Comparison of ENCODE assay signal across 8 cellular contexts in genomic region chrX:38327775-38328081, GRCh38. TPM values are rescaled to one million over a fixed set of nuclear protein-coding genes. Genes with fewer than 3 reads are reported as not detected.
DNase-seq lines count a peak whose midpoint lies in the region; ATAC-seq, FAIRE-seq and TF ChIP-seq lines count a peak whose summit lies in the region.

No MANE protein-coding gene starts in this region.

- H3K9me1 ChIP-seq in keratinocyte (ENCODE audit: control insufficient read depth, extremely low read depth, insufficient read depth, low read length), result no peaks in the 10 kb centered on the region

- H3K79me2 ChIP-seq in keratinocyte (ENCODE audit: control insufficient read depth, insufficient read depth, low read length), result no peaks in the 10 kb centered on the region

- H3K9me3 ChIP-seq in left ventricle myocardium inferior (replicated peaks) (no peaks in the 10 kb centered on the region), right cardiac atrium (ENCODE audit: control insufficient read depth, low read length) (no peaks in the 10 kb centered on the region), keratinocyte (ENCODE audit: control insufficient read depth, low read depth, low read length) (no peaks in the 10 kb centered on the region), vagina (no peaks in the 10 kb centered on the region)

- ATAC-seq in right cardiac atrium (no peak), HG02885 (IDR thresholded peaks at IDR 0.05; ENCODE audit: poor library complexity, unreplicated experiment) (no peak), HG03175 (IDR thresholded peaks at IDR 0.05; ENCODE audit: unreplicated experiment) (no peak)

- peak overlapping the region; percentile 27 for H3K4me2 ChIP-seq in keratinocyte (ENCODE audit: control insufficient read depth, extremely low read depth, insufficient read depth, low read depth, low read length)

- no peak overlapping the region for H3K9ac ChIP-seq in keratinocyte (ENCODE audit: control insufficient read depth, extremely low read depth, insufficient read depth, low read length)

- H3K36me3 ChIP-seq in left ventricle myocardium inferior (no peaks in the 10 kb centered on the region), keratinocyte (ENCODE audit: control insufficient read depth in 2 of 2, extremely low read depth in 1 of 2, insufficient read depth in 2 of 2, low read length in 2 of 2) (no peaks in the 10 kb centered on the region), vagina (no peaks in the 10 kb centered on the region)

- no peaks in the 10 kb centered on the region for H3K27me3 ChIP-seq in left ventricle myocardium inferior (ENCODE audit: low read depth)
- H3K27me3 ChIP-seq in right cardiac atrium (ENCODE audit: control insufficient read depth, insufficient read depth), result no peaks in the 10 kb centered on the region
- H3K27me3 ChIP-seq in keratinocyte (ENCODE audit: control insufficient read depth, extremely low read depth, insufficient read depth, low read length), result no peaks in the 10 kb centered on the region
- H3K27me3 ChIP-seq in vagina, result no peaks in the 10 kb centered on the region

- no peak for TF ChIP-seq POLR2A in vagina (IDR thresholded peaks at IDR 0.05)

- FAIRE-seq in keratinocyte (lab: Jason Lieb, UNC), result no peak

- intact Hi-C loops in left ventricle myocardium inferior (cut with micrococcal nuclease) (no loop called here), right cardiac atrium (cut with DNase I) (loop anchor here in 1 of 4 donors (5.0 kb wide), 1 partner anchor 400 kb away; no protein-coding TSS in a partner anchor), vagina (cut with DNase I) (no loop called here)

- peak overlapping the region; percentile 77 for H2AFZ ChIP-seq in keratinocyte (ENCODE audit: control insufficient read depth, low read length)

- no peaks in the 10 kb centered on the region for H4K20me1 ChIP-seq in keratinocyte (ENCODE audit: control insufficient read depth, extremely low read depth, insufficient read depth, low read length)

- 14% methylated on average over 4 of the region's 4 CpGs for WGBS in right cardiac atrium

- peak; percentile 1 for TF ChIP-seq CTCF in left ventricle myocardium inferior (IDR thresholded peaks at IDR 0.05; ENCODE audit: borderline replicate concordance)
- peak; percentile 50 for TF ChIP-seq CTCF in VCaP (conservative IDR thresholded peaks at IDR 0.05)
- TF ChIP-seq CTCF in keratinocyte (optimal IDR thresholded peaks at IDR 0.05 in 1 of 3, IDR thresholded peaks at IDR 0.05 in 1 of 3, conservative IDR thresholded peaks at IDR 0.05 in 1 of 3; ENCODE audit: extremely low read depth in 1 of 3, insufficient read depth in 2 of 3, low read length in 3 of 3), result peak in 1 of 3 experiments; percentile 8
- no peak for TF ChIP-seq CTCF in vagina (IDR thresholded peaks at IDR 0.05)

- peak overlapping the region; percentile 92 for H3K27ac ChIP-seq in left ventricle myocardium inferior (replicated peaks)
- H3K27ac ChIP-seq in right cardiac atrium (ENCODE audit: low read length), result no peak overlapping the region
- H3K27ac ChIP-seq in VCaP, result peak overlapping the region; percentile 71; the same call in 1 of the 2 replicates
- no peak overlapping the region for H3K27ac ChIP-seq in keratinocyte (ENCODE audit: control insufficient read depth, insufficient read depth, low read length)
- H3K27ac ChIP-seq in vagina, result peak overlapping the region; percentile 62

- dilution Hi-C loops in keratinocyte (cut with MboI; ENCODE audit: extremely low pct_ligation_motif_present, low sequenced_read_pairs), result no loop called here

- no peak for DNase-seq in left ventricle myocardium inferior
- no peak for DNase-seq in right cardiac atrium
- no peak for DNase-seq in keratinocyte (ENCODE audit: low read depth, low spot score)
- DNase-seq in vagina (ENCODE audit: extremely low spot score in 2 of 2), result no peak
- no peak for DNase-seq in NCI-H2227 treated with DMSO at 0.1 percent for 48 hours (lab: John Stamatoyannopoulos, UW)

- H3K4me1 ChIP-seq in left ventricle myocardium inferior, result peaks cover 5% of the 10 kb centered on the region
- H3K4me1 ChIP-seq in right cardiac atrium (ENCODE audit: control insufficient read depth, insufficient read depth, low read length), result peaks cover 1% of the 10 kb centered on the region
- H3K4me1 ChIP-seq in keratinocyte (ENCODE audit: control insufficient read depth, extremely low read depth, insufficient read depth, low read length), result no peaks in the 10 kb centered on the region
- no peaks in the 10 kb centered on the region for H3K4me1 ChIP-seq in vagina

- H3K4me3 ChIP-seq in left ventricle myocardium inferior (peak overlapping the region; percentile 80), right cardiac atrium (ENCODE audit: low read length) (no peak overlapping the region), keratinocyte (ENCODE audit: control insufficient read depth in 2 of 3, extremely low read depth in 1 of 3, insufficient read depth in 2 of 3, low read depth in 1 of 3, low read length in 3 of 3) (peak overlapping the region in 1 of 3 experiments; percentile 7), vagina (peak overlapping the region; percentile 50 to 54)

RNA-seq across cellular contexts. Expression of gene RPGR, which starts 0.4 kb away (rescaled TPM):
- 4.5 TPM for total RNA-seq in left ventricle myocardium inferior
- total RNA-seq in right cardiac atrium, result 1 to 10 TPM; 4.2 to 9.5 (median 7.9) TPM
- 10.9 TPM for polyA plus RNA-seq in right cardiac atrium
- 1.1 to 2.4 TPM (median 1.6 TPM) in 3 replicates for polyA plus RNA-seq in keratinocyte
- polyA plus RNA-seq in keratinocyte (2011; ENCODE audit: low read depth), result 5.1 TPM
- 0.78 and 0.88 TPM in 2 replicates for polyA plus RNA-seq in keratinocyte (2011; cell fraction: cytosol; rRNA removed)
- 4.8 and 5.6 TPM in 2 replicates for polyA plus RNA-seq in keratinocyte (2011; cell fraction: nucleus; rRNA removed)
- polyA plus RNA-seq in keratinocyte (2012; ENCODE audit: low replicate concordance), result 2.5 TPM in 2 replicates
- polyA minus RNA-seq in keratinocyte, result 1.5 to 4.9 TPM (median 1.9 TPM) in 3 replicates
- not detected for polyA minus RNA-seq in keratinocyte (2011; cell fraction: cytosol; rRNA and poly(A)+ RNA removed)
- 1.6 and 6.4 TPM in 2 replicates for polyA minus RNA-seq in keratinocyte (2011; cell fraction: nucleus; rRNA and poly(A)+ RNA removed)
- total RNA-seq in vagina, result 15.0 TPM

RNA-seq across cellular contexts. Expression of gene OTC, which starts 24.7 kb away (rescaled TPM):
- 0.58 TPM for total RNA-seq in left ventricle myocardium inferior
- 1 to 10 TPM in 2 of 4 donors, under 1 TPM in 2; 0.36 to 1.1 (median 0.84) TPM for total RNA-seq in right cardiac atrium
- 0.18 TPM for polyA plus RNA-seq in right cardiac atrium
- polyA plus RNA-seq in keratinocyte, result not detected in 3 replicates
- not detected for polyA plus RNA-seq in keratinocyte (2011; ENCODE audit: low read depth)
- polyA plus RNA-seq in keratinocyte (2011; cell fraction: cytosol; rRNA removed), result not detected in 2 replicates
- not detected in 2 replicates for polyA plus RNA-seq in keratinocyte (2011; cell fraction: nucleus; rRNA removed)
- not detected in 2 replicates for polyA plus RNA-seq in keratinocyte (2012; ENCODE audit: low replicate concordance)
- not detected in 3 replicates for polyA minus RNA-seq in keratinocyte
- polyA minus RNA-seq in keratinocyte (2011; cell fraction: cytosol; rRNA and poly(A)+ RNA removed), result not detected
- polyA minus RNA-seq in keratinocyte (2011; cell fraction: nucleus; rRNA and poly(A)+ RNA removed), result not detected in 2 replicates
- total RNA-seq in vagina, result 2.7 TPM

Comparison
In these comparisons a context has a peak if more than half of its experiments do, and no peak if none do; other contexts are left out.
1. H3K27ac ChIP-seq: peak in left ventricle myocardium inferior (single experiment), VCaP (single experiment) and vagina (single experiment); none in right cardiac atrium (single experiment) and keratinocyte (single experiment).
2. CTCF ChIP-seq: peak in left ventricle myocardium inferior (single experiment) and VCaP (single experiment); none in vagina (0 of 3).